In genomic region chr9:83981126-83981871, GRCh38 we compare ENCODE assay signal across 8 cellular contexts. TPM values are rescaled to one million over a fixed set of nuclear protein-coding genes. Genes with fewer than 3 reads are reported as not detected.
DNase-seq lines count a peak whose midpoint lies in the region; ATAC-seq and TF ChIP-seq lines count a peak whose summit lies in the region.

No MANE protein-coding gene starts in this region.

- 1 to 2% (median 1%) methylated on average over 28 to 29 of the region's 29 CpGs for WGBS in stomach, 5 donors

- peaks cover 15 to 60% (median 37%) of the 10 kb centered on the region in 4 donors for H3K4me1 ChIP-seq in stomach

- no peak for TF ChIP-seq POLR2A in stomach (IDR thresholded peaks at IDR 0.05)

- intact Hi-C loops in left colon (cut with DNase I, micrococcal nuclease), result no loop called here
- intact Hi-C loops in stomach (cut with DNase I; ENCODE audit: low total_unique reads), result no loop called here

- ATAC-seq in HG03175 (IDR thresholded peaks at IDR 0.05; ENCODE audit: unreplicated experiment) (peak; percentile 2), left colon (peak; percentile 22), HG02970 (IDR thresholded peaks at IDR 0.05; ENCODE audit: low FRiP score, unreplicated experiment) (no peak)

- H3K9me3 ChIP-seq in stomach, result no peaks in the 10 kb centered on the region

- peak overlapping the region; percentile 94 to 100 (median 99) for H3K27ac ChIP-seq in stomach

- peak overlapping the region; percentile 79 to 98 (median 92) for H3K4me3 ChIP-seq in stomach

- H3K27me3 ChIP-seq in stomach, result no peaks in the 10 kb centered on the region

- no peak for TF ChIP-seq CTCF in stomach (IDR thresholded peaks at IDR 0.05)

- DNase-seq in NCI-H146 (lab: John Stamatoyannopoulos, UW) (peak; percentile 35), NCI-H146 treated with DMSO at 0.1 percent for 48 hours (lab: John Stamatoyannopoulos, UW; ENCODE audit: unreplicated experiment) (no peak), RKO (ENCODE audit: low spot score) (peak; percentile 81), cerebellar cortex (ENCODE audit: low spot score) (peak; percentile 70), left colon (peak; percentile 48 to 62), stomach (peak; percentile 55)

- TF ChIP-seq EP300 in stomach (IDR thresholded peaks at IDR 0.05), result no peak

- peaks cover 10 to 16% (median 15%) of the 10 kb centered on the region in 4 donors for H3K36me3 ChIP-seq in stomach

RNA-seq across cellular contexts. Expression of gene RMI1, which starts 0.7 kb away (rescaled TPM):
- total RNA-seq in left colon (10 to 100 TPM in 1 of 2 donors, 1 to 10 TPM in 1; 9.4 to 13.1 TPM), stomach (10 to 100 TPM in 2 of 5 donors, 1 to 10 TPM in 1, not detected in 2; 5.2 to 20.5 (median 15.1) TPM)
- polyA plus RNA-seq in stomach, result 1 to 10 TPM; 3.2 to 5.0 (median 3.3) TPM

RNA-seq across cellular contexts. Expression of gene HNRNPK, which starts 1.3 kb away (rescaled TPM):
- total RNA-seq in left colon (100 to 1,000 TPM; 376 to 418 TPM), stomach (100 to 1,000 TPM; 164 to 835 (median 275) TPM)
- polyA plus RNA-seq in stomach, result 100 to 1,000 TPM; 188 to 267 (median 224) TPM
